ENCODE assay signal across 35 cellular contexts in the genomic region with DNA sequence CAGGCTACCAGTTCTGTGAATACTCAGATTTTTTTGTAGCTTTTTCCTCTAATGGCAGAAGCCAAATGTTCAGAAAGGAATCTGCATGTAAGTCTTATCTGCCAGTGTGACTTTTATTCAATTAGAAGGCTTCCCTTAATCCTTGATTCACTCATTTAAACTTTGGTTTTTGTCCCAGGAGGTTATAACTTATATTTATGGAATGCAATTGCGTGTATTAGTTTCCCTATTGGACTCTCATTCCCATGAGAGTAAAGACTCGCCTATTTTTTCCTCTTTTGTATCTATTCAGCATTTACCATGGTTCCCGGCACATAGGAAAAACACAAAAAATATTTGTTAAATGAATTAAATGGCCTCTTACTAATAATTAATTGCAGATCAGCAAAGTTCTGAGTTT. TPM values are rescaled to one million over a fixed set of nuclear protein-coding genes. Genes with fewer than 3 reads are reported as not detected.
"Had no signal": no experiment of that assay in that cellular context is flagged by ENCODE, and none has a peak within 500 bp of the region (broad histone marks: within the 10 kb centered on the region; RNA-seq: fewer than 3 reads in every experiment).

No MANE protein-coding gene starts in this region.

- H3K9me3 ChIP-seq: colonic mucosa, mucosa of descending colon, neutrophil, ovary, thyroid gland, vagina had no signal

- DNase-seq: activated CD4-positive, alpha-beta T cell treated with anti-CD3 and anti-CD28 coated beads for 4 hours; activated CD4-positive, alpha-beta T cell treated with anti-CD3 and anti-CD28 coated beads, Interleukin-2, amount 50 U/mL, for 48 hours; activated CD8-positive, alpha-beta memory T cell treated with anti-CD3 and anti-CD28 coated beads, Interleukin-2, amount 50 U/mL, for 4 hours; activated gamma-delta T cell; activated naive CD4-positive, alpha-beta T cell treated with anti-CD3 and anti-CD28 coated beads, Interleukin-2, amount 50 U/mL, for 16 hours; activated T-cell treated with anti-CD3 and anti-CD28 coated beads, Interleukin-2, amount 50 U/mL, for 1 hour; cerebellar nuclear complex; colonic mucosa; effector CD8-positive, alpha-beta T cell; foreskin keratinocyte; heart left ventricle; lower lobe of right lung; mucosa of descending colon; ovary; sigmoid colon; stimulated activated CD4-positive, alpha-beta T cell treated with anti-CD3 and anti-CD28 coated beads, Interleukin-15, amount 100 ng/mL, for 24 hours; stimulated activated CD4-positive, alpha-beta T cell treated with anti-CD3 and anti-CD28 coated beads, Interleukin-2, amount 100 ng/mL, for 24 hours; stimulated activated naive B cell treated with anti-CD40 and anti-IgM and Interleukin-4, amounts not matched to agents 10 μg/mL and 1 μg/mL and 100 μg/mL, for 72 hours; stomach; SW 1271; T-helper 9 cell; thyroid gland; upper lobe of left lung had no signal

- H3K27ac ChIP-seq: cardiac muscle cell, colonic mucosa, foreskin keratinocyte, lower lobe of right lung, neutrophil, ovary, sigmoid colon, stomach, thyroid gland, upper lobe of left lung, vagina, VCaP had no signal

- H3K36me3 ChIP-seq: cardiac muscle cell, colonic mucosa, heart left ventricle, lower lobe of right lung, neutrophil, ovary, sigmoid colon, stomach, thyroid gland, upper lobe of left lung, vagina had no signal

- H3K27me3 ChIP-seq: cardiac muscle cell, colonic mucosa, heart left ventricle, neutrophil, ovary, sigmoid colon, stomach, thyroid gland, upper lobe of left lung, vagina had no signal

- H3K4me3 ChIP-seq: cardiac muscle cell, colonic mucosa, heart left ventricle, lower lobe of right lung, mucosa of descending colon, ovary, sigmoid colon, stomach, thyroid gland, upper lobe of left lung, vagina had no signal

- H3K4me1 ChIP-seq: colonic mucosa, foreskin keratinocyte, lower lobe of right lung, sigmoid colon, stomach, thyroid gland, upper lobe of left lung, vagina had no signal

RNA-seq across cellular contexts. Expression of a gene that starts 3.5 kb away (rescaled TPM):
- total RNA-seq: activated CD8-positive, alpha-beta memory T cell treated with anti-CD3 and anti-CD28 coated beads for 36 hours; cardiac muscle cell; colonic mucosa; dermis microvascular lymphatic vessel endothelial cell; epithelial cell of proximal tubule; foreskin keratinocyte; kidney epithelial cell; left lobe of liver; lower lobe of right lung; mesenteric fat pad; mucosa of descending colon; ovary; progenitor cell of endocrine pancreas; renal cortical epithelial cell; sigmoid colon; stomach; thyroid gland; upper lobe of left lung; vagina had no signal
- polyA plus RNA-seq: foreskin keratinocyte, ovary, sigmoid colon, stomach had no signal
